9 cellular contexts compared by ENCODE assay signal in the genomic region with DNA sequence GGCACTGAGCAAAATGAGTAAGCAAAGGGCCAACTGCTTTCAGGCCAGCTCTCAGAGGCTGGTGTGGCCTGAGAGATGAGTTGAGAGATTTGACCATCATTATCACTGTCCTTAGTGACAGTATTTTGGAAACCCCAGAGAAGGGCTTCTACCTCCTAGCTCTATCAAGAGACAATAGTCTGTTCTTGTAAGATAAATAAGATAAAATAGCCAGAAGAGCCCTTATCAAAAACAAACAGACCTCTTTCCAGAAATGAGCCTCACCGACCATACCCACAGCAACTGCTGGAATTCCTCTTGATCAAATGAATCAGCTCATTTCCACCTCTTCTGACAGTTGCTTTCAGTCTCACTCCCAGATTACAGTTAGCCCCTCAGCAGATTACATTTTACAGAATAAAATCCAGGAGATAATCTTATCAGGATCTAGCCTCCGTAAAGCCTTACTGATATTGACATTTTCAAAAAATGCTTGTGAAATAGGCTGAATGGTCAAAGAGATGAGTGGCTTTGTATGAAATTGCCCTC. TPM values are rescaled to one million over a fixed set of nuclear protein-coding genes. Genes with fewer than 3 reads are reported as not detected.
DNase-seq lines count a peak whose midpoint lies in the region; ATAC-seq and TF ChIP-seq lines count a peak whose summit lies in the region.
"Had no signal": no experiment of that assay in that cellular context is flagged by ENCODE, and none has a peak within 500 bp of the region (broad histone marks: within the 10 kb centered on the region; RNA-seq: fewer than 3 reads in every experiment).

No MANE protein-coding gene starts in this region.

- no peak overlapping the region for H3K23ac ChIP-seq in mesendoderm (ENCODE audit: low read length)

- intact Hi-C loops in OCI-LY7 (cut with micrococcal nuclease; ENCODE audit: unreplicated experiment): no loop called here

- H3K36me3 ChIP-seq in mesendoderm (ENCODE audit: control insufficient read depth, insufficient read depth, low read length) (no peaks in the 10 kb centered on the region), OCI-LY7 (ENCODE audit: insufficient read depth, low read length) (no peaks in the 10 kb centered on the region)

- H3K18ac ChIP-seq in mesendoderm (ENCODE audit: low read length): no peak overlapping the region

- H3K79me1 ChIP-seq in mesendoderm (ENCODE audit: low read length): no peaks in the 10 kb centered on the region

- no peaks in the 10 kb centered on the region for H3K27me3 ChIP-seq in mesendoderm (ENCODE audit: insufficient read depth, low read length, poor library complexity)

- H3K9ac ChIP-seq in mesendoderm (ENCODE audit: low read length): no peak overlapping the region
- H3K9ac ChIP-seq: KMS-11 had no signal

- no peak overlapping the region for H3K4me2 ChIP-seq in mesendoderm (ENCODE audit: low read length)
- no peak overlapping the region for H3K4me2 ChIP-seq in OCI-LY7 (ENCODE audit: low read length)
- H3K4me2 ChIP-seq: KMS-11 had no signal

- POLR2A ChIA-PET in OCI-LY7 (lab: Charles Lee): interaction anchor here (0.6 to 0.7 kb wide), 2 partner anchors 204 to 1037 kb away, joined by 3 read pairs; no protein-coding TSS in a partner anchor

- BruUV-seq in OCI-LY7 (replicated peaks; lab: Mats Ljungman, UMichigan): no TSS peak

- H4K20me1 ChIP-seq in OCI-LY7 (ENCODE audit: insufficient read depth, low read length): no peaks in the 10 kb centered on the region

- H2AK5ac ChIP-seq in mesendoderm (ENCODE audit: low read length): no peak overlapping the region

- H3K9me2 ChIP-seq in OCI-LY7 (ENCODE audit: insufficient read depth, low read length): no peaks in the 10 kb centered on the region

- TF ChIP-seq CTCF in OCI-LY7 (conservative IDR thresholded peaks at IDR 0.05; ENCODE audit: low read length): no peak

- CTCF ChIA-PET in OCI-LY7 (lab: Charles Lee; ENCODE audit: unreplicated experiment): no interaction called here

- ATAC-seq in GM18907 (IDR thresholded peaks at IDR 0.05; ENCODE audit: unreplicated experiment) (peak; percentile 64), HG02588 (IDR thresholded peaks at IDR 0.05; ENCODE audit: unreplicated experiment) (peak; percentile 51), HG03025 (IDR thresholded peaks at IDR 0.05; ENCODE audit: low FRiP score, unreplicated experiment) (no peak)
- ATAC-seq: PC-3 had no signal

- no peak overlapping the region for H3K56ac ChIP-seq in mesendoderm (ENCODE audit: low read length)

- no peak overlapping the region for H2BK15ac ChIP-seq in mesendoderm (replicated peaks; ENCODE audit: low read depth)

- H2BK5ac ChIP-seq in mesendoderm (ENCODE audit: low read length): no peak overlapping the region

- no peak overlapping the region for H2BK120ac ChIP-seq in mesendoderm (ENCODE audit: low read depth, low read length)

- no peak overlapping the region for H3K4ac ChIP-seq in mesendoderm (ENCODE audit: low read depth, low read length)

- H3K79me2 ChIP-seq in mesendoderm (ENCODE audit: control insufficient read depth, insufficient read depth, low read length) (no peaks in the 10 kb centered on the region), OCI-LY7 (ENCODE audit: insufficient read depth, low read depth, low read length) (no peaks in the 10 kb centered on the region)

- H3K4me3 ChIP-seq in mesendoderm (ENCODE audit: low read length) (no peak overlapping the region), OCI-LY7 (ENCODE audit: low read depth, low read length, poor library complexity, severe bottlenecking) (no peak overlapping the region)

- H3K27ac ChIP-seq in mesendoderm (ENCODE audit: low read depth, low read length) (peak overlapping the region; percentile 52), OCI-LY7 (ENCODE audit: low read depth, low read length, poor library complexity, severe bottlenecking) (no peak overlapping the region)
- H3K27ac ChIP-seq: KMS-11 had no signal

- no peak overlapping the region for H4K8ac ChIP-seq in mesendoderm (ENCODE audit: low read depth, low read length)

- no peak overlapping the region for H2AFZ ChIP-seq in OCI-LY7 (ENCODE audit: low read length)

- H4K5ac ChIP-seq in mesendoderm (ENCODE audit: low read length): no peak overlapping the region

- H3K9me3 ChIP-seq in OCI-LY7 (ENCODE audit: low read length): no peaks in the 10 kb centered on the region

- no CpG with 5 or more reads among the region's 2 CpGs for WGBS in mesendoderm (ENCODE audit: extremely low coverage, insufficient coverage, low lambda C conversion rate)

- H3K4me1 ChIP-seq in mesendoderm (ENCODE audit: control insufficient read depth, low read depth, low read length): no peaks in the 10 kb centered on the region
- no peaks in the 10 kb centered on the region for H3K4me1 ChIP-seq in OCI-LY7 (ENCODE audit: insufficient read depth, low read length, poor library complexity, severe bottlenecking)

- DNase-seq in OCI-M2 (lab: John Stamatoyannopoulos, UW; ENCODE audit: unreplicated experiment): peak; percentile 65
- DNase-seq in mesendoderm: peak; percentile 44
- no peak for DNase-seq in OCI-LY7 (ENCODE audit: low spot score)
- no peak for DNase-seq in putamen (ENCODE audit: low spot score)
- DNase-seq: PC-3 had no signal

RNA-seq across cellular contexts. Expression of gene HDC, which starts 4.5 kb away (rescaled TPM):
- polyA plus RNA-seq in mesendoderm (2013, experiment 1 of 2): 0.04 TPM
- polyA plus RNA-seq in mesendoderm (2013, experiment 2 of 2): 0.10 TPM
- not detected in 2 replicates for total RNA-seq in OCI-LY7 (2014; rRNA removed; shearing (Covaris generic))
- total RNA-seq in OCI-LY7 (2022): not detected in 2 replicates
- total RNA-seq: PC-3 had no signal

Comparison
In these comparisons a context has a peak if more than half of its experiments do, and no peak if none do; other contexts are left out.
1. DNase-seq: peak in OCI-M2 (single experiment) and mesendoderm (single experiment); none in OCI-LY7 (single experiment) and putamen (single experiment).